27 cellular contexts compared by ENCODE assay signal in genomic region chr9:93690618-93691017, GRCh38.
"Had no signal": no experiment of that assay in that cellular context is flagged by ENCODE, and none has a peak within 500 bp of the region (broad histone marks: within the 10 kb centered on the region; RNA-seq: fewer than 3 reads in every experiment).

No MANE protein-coding gene starts in this region.

- DNase-seq: stimulated activated CD4-positive, alpha-beta T cell treated with anti-CD3 and anti-CD28 coated beads, Interleukin-2, amount 100 ng/mL, for 48 hours; stimulated activated CD4-positive, alpha-beta T cell treated with anti-CD3 and anti-CD28 coated beads, Interleukin-4, amount 100 ng/mL, for 1 hour; stimulated activated CD4-positive, alpha-beta T cell treated with anti-CD3 and anti-CD28 coated beads, Interleukin-4, amount 100 ng/mL, for 24 hours; stimulated activated CD4-positive, alpha-beta T cell treated with anti-CD3 and anti-CD28 coated beads, Interleukin-4, amount 100 ng/mL, for 4 hours; stimulated activated CD8-positive, alpha-beta memory T cell treated with anti-CD3 and anti-CD28 coated beads, Interleukin-4, amount 100 ng/mL, for 48 hours; stimulated activated naive B cell treated with anti-CD40 and anti-IgM and Interleukin-4, amounts not matched to agents 10 μg/mL and 1 μg/mL and 100 μg/mL, for 72 hours; stimulated activated naive CD4-positive, alpha-beta T cell; stimulated activated naive CD4-positive, alpha-beta T cell treated with Interleukin-2 at 50 U/mL for 16 hours; stimulated activated naive CD8-positive, alpha-beta T cell treated with anti-CD3 and anti-CD28 coated beads, Interleukin-15, amount 100 ng/mL, for 72 hours; stimulated activated naive CD8-positive, alpha-beta T cell treated with anti-CD3 and anti-CD28 coated beads, Interleukin-15, Interleukin-2, amounts not matched to agents 100 U/mL and 50 U/mL, for 24 hours; stomach; substantia nigra; testis; thyroid gland; tibial artery; transverse colon; trophoblast cell; upper lobe of left lung; upper lobe of right lung; uterus had no signal

- H3K27ac ChIP-seq: stomach, suprapubic skin, testis, thoracic aorta, thyroid gland, tibial artery, tibial nerve, transverse colon, upper lobe of left lung, upper lobe of right lung, uterus, vagina had no signal

- H3K36me3 ChIP-seq: stomach, suprapubic skin, thoracic aorta, thyroid gland, tibial artery, tibial nerve, transverse colon, upper lobe of left lung, upper lobe of right lung, uterus, vagina had no signal

- H3K4me1 ChIP-seq: suprapubic skin, testis, thyroid gland, tibial artery, tibial nerve, transverse colon, upper lobe of left lung, upper lobe of right lung, uterus, vagina had no signal

- ATAC-seq: stimulated activated effector memory CD8-positive, alpha-beta T cell treated with anti-CD3 and anti-CD28 coated beads, Interleukin-12 subunit alpha, Interleukin-12 subunit beta, amount 100 ng/mL, for 72 hours; stimulated activated memory B cell treated with anti-CD40 and anti-IgM and Interleukin-4, amounts not matched to agents 10 μg/mL and 1 μg/mL and 100 μg/mL, for 72 hours; stimulated activated naive B cell treated with anti-CD40 and anti-IgM and Interleukin-4, amounts not matched to agents 10 μg/mL and 1 μg/mL and 100 μg/mL, for 72 hours; stimulated activated naive CD8-positive, alpha-beta T cell treated with anti-CD3 and anti-CD28 coated beads, Interleukin-15, amount 100 ng/mL, for 72 hours; stimulated activated naive CD8-positive, alpha-beta T cell treated with anti-CD3 and anti-CD28 coated beads, Interleukin-15, Interleukin-2, amounts not matched to agents 100 U/mL and 50 U/mL, for 24 hours; upper lobe of right lung had no signal

- FAIRE-seq: urothelium cell line had no signal

- H3K9me3 ChIP-seq: testis had no signal

- H3K4me3 ChIP-seq: stomach, suprapubic skin, testis, thoracic aorta, thyroid gland, tibial artery, tibial nerve, transverse colon, upper lobe of left lung, upper lobe of right lung, uterus, vagina had no signal

- H3K27me3 ChIP-seq: stomach, testis, thyroid gland, tibial artery, tibial nerve, transverse colon, upper lobe of left lung, upper lobe of right lung, uterus, vagina had no signal
